ENCODE assay signal across 8 cellular contexts in genomic region chr19:35746087-35746462, GRCh38. TPM values are rescaled to one million over a fixed set of nuclear protein-coding genes. Genes with fewer than 3 reads are reported as not detected.
A peak's percentile ranks its signal among the peaks of the same experiment; 100 is the strongest.
DNase-seq lines count a peak whose midpoint lies in the region; ATAC-seq and TF ChIP-seq lines count a peak whose summit lies in the region.

No MANE protein-coding gene starts in this region.

- H3K36me3 ChIP-seq in MG63 (peaks cover 4% of the 10 kb centered on the region; the same call in 1 of the 2 replicates), ectodermal cell (ENCODE audit: control insufficient read depth, insufficient read depth, low read length) (no peaks in the 10 kb centered on the region)

- WGBS in ectodermal cell, 2 experiments: 24 to 28% methylated on average over 4 of the region's 4 CpGs

- H3K4me3 Mint-ChIP-seq in nephron: peak overlapping the region; percentile 92 to 96 (median 95)

- H3K27ac Mint-ChIP-seq in nephron: peak overlapping the region; percentile 98 to 99 (median 99)

- H3K9me3 ChIP-seq in MG63 (no peaks in the 10 kb centered on the region), ectodermal cell (ENCODE audit: control insufficient read depth, low read length) (no peaks in the 10 kb centered on the region)

- H3K4me3 ChIP-seq in AG10803 (ENCODE audit: low read length) (peak overlapping the region; percentile 66), MG63 (peak overlapping the region; percentile 87), ectodermal cell (ENCODE audit: insufficient read depth, low read depth, low read length) (peak overlapping the region; percentile 82)

- H3K4me1 Mint-ChIP-seq in nephron: peaks cover 34% of the 10 kb centered on the region

- no peaks in the 10 kb centered on the region for H3K27me3 Mint-ChIP-seq in nephron (ENCODE audit: low read depth)

- TF ChIP-seq CTCF in AG10803 (conservative IDR thresholded peaks at IDR 0.05; ENCODE audit: low read length): no peak
- no peak for TF ChIP-seq CTCF in nephron (IDR thresholded peaks at IDR 0.05; ENCODE audit: unreplicated experiment in 3 of 3)

- DNase-seq in AG10803 (ENCODE audit: low read depth) (no peak), MG63 (no peak), RPMI8226 (no peak), superior temporal gyrus (ENCODE audit: extremely low spot score) (no peak), G401 (ENCODE audit: low spot score) (no peak)

- no peaks in the 10 kb centered on the region for H3K27me3 ChIP-seq in MG63
- no peaks in the 10 kb centered on the region for H3K27me3 ChIP-seq in ectodermal cell (ENCODE audit: control insufficient read depth, insufficient read depth, low read length, poor library complexity, severe bottlenecking)

- peaks cover 3% of the 10 kb centered on the region for H3K36me3 Mint-ChIP-seq in nephron (ENCODE audit: low read depth)

- no peaks in the 10 kb centered on the region for H3K9me3 Mint-ChIP-seq in nephron

- no peak overlapping the region for H3K27ac ChIP-seq in ectodermal cell (ENCODE audit: insufficient read depth, low read depth, low read length, poor library complexity, severe bottlenecking)

- peaks cover 13% of the 10 kb centered on the region for H3K4me1 ChIP-seq in ectodermal cell (ENCODE audit: control insufficient read depth, insufficient read depth, low read length)

- ATAC-seq in HG03342 (IDR thresholded peaks at IDR 0.05; ENCODE audit: unreplicated experiment): no peak

- in situ Hi-C loops in G401 (cut with HindIII; ENCODE audit: low sequenced_read_pairs): no loop called here

RNA-seq across cellular contexts. Expression of gene PSENEN, which starts 0.6 kb away (rescaled TPM):
- total RNA-seq in MG63 (2014; rRNA removed; shearing (Covaris generic); ENCODE audit: low replicate concordance): 37.6 and 76.2 TPM in 2 replicates
- polyA plus RNA-seq in ectodermal cell (2013, experiment 1 of 4): 60.4 TPM
- polyA plus RNA-seq in ectodermal cell (2013, experiment 2 of 4): 61.2 TPM
- polyA plus RNA-seq in ectodermal cell (2013, experiment 3 of 4): 56.4 TPM
- 56.6 TPM for polyA plus RNA-seq in ectodermal cell (2013, experiment 4 of 4)
- 63.1 and 65.0 TPM in 2 replicates for total RNA-seq in G401 (2014; rRNA removed; shearing (Covaris generic))

RNA-seq across cellular contexts. Expression of gene U2AF1L4, which starts 0.9 kb away (rescaled TPM):
- total RNA-seq in MG63 (2014; rRNA removed; shearing (Covaris generic); ENCODE audit: low replicate concordance): 16.3 and 19.8 TPM in 2 replicates
- polyA plus RNA-seq in ectodermal cell (2013, experiment 1 of 4): 24.4 TPM
- 19.5 TPM for polyA plus RNA-seq in ectodermal cell (2013, experiment 2 of 4)
- 19.1 TPM for polyA plus RNA-seq in ectodermal cell (2013, experiment 3 of 4)
- polyA plus RNA-seq in ectodermal cell (2013, experiment 4 of 4): 17.3 TPM
- 6.3 and 44.4 TPM in 2 replicates for total RNA-seq in G401 (2014; rRNA removed; shearing (Covaris generic))

RNA-seq across cellular contexts. Expression of gene LIN37, which starts 2.3 kb away (rescaled TPM):
- total RNA-seq in MG63 (2014; rRNA removed; shearing (Covaris generic); ENCODE audit: low replicate concordance): 2.4 and 4.1 TPM in 2 replicates
- 6.5 TPM for polyA plus RNA-seq in ectodermal cell (2013, experiment 1 of 4)
- 9.1 TPM for polyA plus RNA-seq in ectodermal cell (2013, experiment 2 of 4)
- polyA plus RNA-seq in ectodermal cell (2013, experiment 3 of 4): 6.9 TPM
- 10.0 TPM for polyA plus RNA-seq in ectodermal cell (2013, experiment 4 of 4)
- 0.80 and 9.2 TPM in 2 replicates for total RNA-seq in G401 (2014; rRNA removed; shearing (Covaris generic))

RNA-seq across cellular contexts. Expression of gene IGFLR1, which starts 3.8 kb away (rescaled TPM):
- 0.27 and 2.4 TPM in 2 replicates for total RNA-seq in MG63 (2014; rRNA removed; shearing (Covaris generic); ENCODE audit: low replicate concordance)
- polyA plus RNA-seq in ectodermal cell (2013, experiment 1 of 4): 9.1 TPM
- polyA plus RNA-seq in ectodermal cell (2013, experiment 2 of 4): 5.3 TPM
- polyA plus RNA-seq in ectodermal cell (2013, experiment 3 of 4): 4.6 TPM
- polyA plus RNA-seq in ectodermal cell (2013, experiment 4 of 4): 5.0 TPM
- total RNA-seq in G401 (2014; rRNA removed; shearing (Covaris generic)): 4.0 and 9.3 TPM in 2 replicates

RNA-seq across cellular contexts. Expression of gene HSPB6, which starts 10.8 kb away (rescaled TPM):
- total RNA-seq in MG63 (2014; rRNA removed; shearing (Covaris generic); ENCODE audit: low replicate concordance): not detected in 2 replicates
- polyA plus RNA-seq in ectodermal cell (2013, experiment 1 of 4): 0.28 TPM
- polyA plus RNA-seq in ectodermal cell (2013, experiment 2 of 4): 0.52 TPM
- 0.37 TPM for polyA plus RNA-seq in ectodermal cell (2013, experiment 3 of 4)
- polyA plus RNA-seq in ectodermal cell (2013, experiment 4 of 4): 0.77 TPM
- not detected in 2 replicates for total RNA-seq in G401 (2014; rRNA removed; shearing (Covaris generic))
